In the genomic region with DNA sequence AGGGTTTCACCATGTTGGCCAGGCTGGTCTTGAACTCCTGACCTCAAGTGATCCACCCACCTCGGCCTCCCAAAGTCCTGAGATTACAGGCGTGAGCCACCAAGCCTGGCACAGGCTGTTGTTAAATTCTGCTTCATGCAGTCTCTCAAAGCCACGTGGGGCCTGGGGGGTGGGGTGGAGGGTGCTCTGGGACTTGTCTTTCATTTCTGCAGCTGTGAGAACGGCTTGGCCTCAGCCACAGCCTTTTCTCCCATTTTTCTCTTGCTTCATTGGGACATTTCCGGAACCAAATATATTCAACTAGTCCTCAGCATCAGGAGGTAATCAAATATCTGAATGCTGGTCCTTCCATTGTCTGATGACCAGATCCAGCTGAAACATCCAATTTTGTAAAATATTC, we compare ENCODE assay signal across 24 cellular contexts. TPM values are rescaled to one million over a fixed set of nuclear protein-coding genes. Genes with fewer than 3 reads are reported as not detected.
DNase-seq lines count a peak whose midpoint lies in the region; ATAC-seq and TF ChIP-seq lines count a peak whose summit lies in the region.
"Had no signal": no experiment of that assay in that cellular context is flagged by ENCODE, and none has a peak within 500 bp of the region (broad histone marks: within the 10 kb centered on the region; RNA-seq: fewer than 3 reads in every experiment).

No MANE protein-coding gene starts in this region.

- H3K4me1 ChIP-seq in ascending aorta, result peaks cover 14 to 52% of the 10 kb centered on the region in 2 donors
- peaks cover 0 to 25% (median 15%) of the 10 kb centered on the region in 9 donors for H3K4me1 ChIP-seq in heart right ventricle
- peaks cover 43% of the 10 kb centered on the region for H3K4me1 ChIP-seq in stomach smooth muscle (ENCODE audit: control insufficient read depth, insufficient read depth, low read length)

- H3K36me3 ChIP-seq in ascending aorta (no peaks in the 10 kb centered on the region), heart right ventricle (no peaks in the 10 kb centered on the region), stomach smooth muscle (ENCODE audit: control insufficient read depth in 2 of 2, insufficient read depth in 2 of 2, low read length in 2 of 2) (no peaks in the 10 kb centered on the region)
- H3K36me3 ChIP-seq: neutrophil, suprapubic skin had no signal

- ATAC-seq in heart right ventricle, result peak in 6 of 8 donors; percentile 40 to 57 (median 50)
- ATAC-seq: HepG2; stimulated activated memory B cell treated with anti-CD40 and anti-IgM and Interleukin-4, amounts not matched to agents 10 μg/mL and 1 μg/mL and 100 μg/mL, for 72 hours had no signal

- H3K4me1 Mint-ChIP-seq in activated CD4-positive, alpha-beta memory T cell treated with anti-CD3 and anti-CD28 coated beads for 36 hours (ENCODE audit: low read depth), result peaks cover 6% of the 10 kb centered on the region
- H3K4me1 Mint-ChIP-seq: CD4-positive, alpha-beta memory T cell; memory B cell; stimulated activated memory B cell treated with anti-CD40 and anti-IgM and Interleukin-4, amounts not matched to agents 10 μg/mL and 1 μg/mL and 100 μg/mL, for 72 hours had no signal

- WGBS in heart right ventricle, 2 donors, result 45 to 48% methylated on average over 5 of the region's 5 CpGs

- no peak overlapping the region for H3K9ac ChIP-seq in stomach smooth muscle (ENCODE audit: low read length in 2 of 2)

- no peaks in the 10 kb centered on the region for H3K27me3 ChIP-seq in ascending aorta
- H3K27me3 ChIP-seq in heart right ventricle, result no peaks in the 10 kb centered on the region
- no peaks in the 10 kb centered on the region for H3K27me3 ChIP-seq in stomach smooth muscle (ENCODE audit: control insufficient read depth in 1 of 2, insufficient read depth in 2 of 2, low read length in 2 of 2)
- H3K27me3 ChIP-seq: neutrophil, suprapubic skin had no signal

- H3K4me3 Mint-ChIP-seq in activated CD4-positive, alpha-beta memory T cell treated with anti-CD3 and anti-CD28 coated beads for 36 hours, result no peak overlapping the region
- H3K4me3 Mint-ChIP-seq: activated CD4-positive, alpha-beta memory T cell treated with anti-CD3 and anti-CD28 coated beads, Interleukin-2, amount 10 ng/mL, durations not matched to agents 7 days and 5 days; CD4-positive, alpha-beta memory T cell; endodermal cell; memory B cell; stimulated activated memory B cell treated with anti-CD40 and anti-IgM and Interleukin-4, amounts not matched to agents 10 μg/mL and 1 μg/mL and 100 μg/mL, for 72 hours had no signal

- no peaks in the 10 kb centered on the region for H3K9me3 Mint-ChIP-seq in activated CD4-positive, alpha-beta memory T cell treated with anti-CD3 and anti-CD28 coated beads for 36 hours
- H3K9me3 Mint-ChIP-seq: activated CD4-positive, alpha-beta memory T cell treated with anti-CD3 and anti-CD28 coated beads, Interleukin-2, amount 10 ng/mL, durations not matched to agents 7 days and 5 days; CD4-positive, alpha-beta memory T cell; endodermal cell; memory B cell; stimulated activated memory B cell treated with anti-CD40 and anti-IgM and Interleukin-4, amounts not matched to agents 10 μg/mL and 1 μg/mL and 100 μg/mL, for 72 hours had no signal

- DNase-seq in EH (ENCODE audit: low read depth) (peak; percentile 51), ascending aorta (ENCODE audit: low spot score in 2 of 2) (no peak), heart right ventricle (no peak), NK-92 (lab: John Stamatoyannopoulos, UW; ENCODE audit: unreplicated experiment) (no peak), 8988T (no peak)
- DNase-seq in activated CD4-positive, alpha-beta memory T cell treated with anti-CD3 and anti-CD28 coated beads for 36 hours, result no peak
- DNase-seq: activated CD4-positive, alpha-beta memory T cell treated with anti-CD3 and anti-CD28 coated beads, Interleukin-2, amount 10 ng/mL, durations not matched to agents 7 days and 5 days; activated gamma-delta T cell; CD4-positive, alpha-beta memory T cell; cortex of kidney; DMS 273 treated with DMSO at 0.1 percent for 48 hours; endodermal cell; glutamatergic neuron; NCI-H187 treated with DMSO at 0.1 percent for 48 hours; NCI-H774; SW 1271 had no signal

- no peaks in the 10 kb centered on the region for H3K27me3 Mint-ChIP-seq in activated CD4-positive, alpha-beta memory T cell treated with anti-CD3 and anti-CD28 coated beads for 36 hours

- CTCF ChIA-PET in activated CD4-positive, alpha-beta memory T cell treated with anti-CD3 and anti-CD28 coated beads for 36 hours (lab: Charles Lee), result interaction anchor here (1.9 to 2.2 kb wide), 2 partner anchors 11 to 412 kb away, joined by 5 to 9 read pairs; no protein-coding TSS in a partner anchor

- TF ChIP-seq CTCF in ascending aorta (IDR thresholded peaks at IDR 0.05), result no peak
- TF ChIP-seq CTCF in heart right ventricle (IDR thresholded peaks at IDR 0.05), result no peak

- H3K27ac ChIP-seq in ascending aorta, result peak overlapping the region; percentile 78 to 80
- peak overlapping the region in 3 of 10 donors; percentile 13 to 26 (median 15) for H3K27ac ChIP-seq in heart right ventricle
- H3K27ac ChIP-seq in stomach smooth muscle (ENCODE audit: low read length), result peak overlapping the region; percentile 71
- H3K27ac ChIP-seq: HL-60, neutrophil, suprapubic skin had no signal

- POLR2A ChIA-PET in activated CD4-positive, alpha-beta memory T cell treated with anti-CD3 and anti-CD28 coated beads for 36 hours (lab: Charles Lee), result no interaction called here

- H3K9me3 ChIP-seq in ascending aorta (no peaks in the 10 kb centered on the region), heart right ventricle (no peaks in the 10 kb centered on the region), stomach smooth muscle (ENCODE audit: control insufficient read depth in 2 of 2, low read length in 2 of 2) (no peaks in the 10 kb centered on the region)
- H3K9me3 ChIP-seq: neutrophil, suprapubic skin had no signal

- no peaks in the 10 kb centered on the region for H3K36me3 Mint-ChIP-seq in activated CD4-positive, alpha-beta memory T cell treated with anti-CD3 and anti-CD28 coated beads for 36 hours
- H3K36me3 Mint-ChIP-seq: CD4-positive, alpha-beta memory T cell; memory B cell; stimulated activated memory B cell treated with anti-CD40 and anti-IgM and Interleukin-4, amounts not matched to agents 10 μg/mL and 1 μg/mL and 100 μg/mL, for 72 hours had no signal

- H3K27ac Mint-ChIP-seq in activated CD4-positive, alpha-beta memory T cell treated with anti-CD3 and anti-CD28 coated beads for 36 hours, result no peak overlapping the region
- H3K27ac Mint-ChIP-seq: activated CD4-positive, alpha-beta memory T cell treated with anti-CD3 and anti-CD28 coated beads, Interleukin-2, amount 10 ng/mL, durations not matched to agents 7 days and 5 days; endodermal cell; memory B cell; stimulated activated memory B cell treated with anti-CD40 and anti-IgM and Interleukin-4, amounts not matched to agents 10 μg/mL and 1 μg/mL and 100 μg/mL, for 72 hours had no signal

- H3K4me3 ChIP-seq in ascending aorta (no peak overlapping the region), heart right ventricle (no peak overlapping the region), stomach smooth muscle (ENCODE audit: low read length in 2 of 2) (no peak overlapping the region)
- H3K4me3 ChIP-seq: suprapubic skin had no signal

- intact Hi-C loops in ascending aorta (cut with DNase I) (loop anchor here (10.0 kb wide), 1 partner anchor 401 kb away; no protein-coding TSS in a partner anchor), heart right ventricle (cut with DNase I) (loop anchor here in 1 of 10 donors (10.0 kb wide), 1 partner anchor 391 kb away; no protein-coding TSS in a partner anchor)
- intact Hi-C loops in activated CD4-positive, alpha-beta memory T cell treated with anti-CD3 and anti-CD28 coated beads for 36 hours (cut with micrococcal nuclease), result no loop called here

RNA-seq across cellular contexts. Expression of gene KCNE2, which starts 27.6 kb away (rescaled TPM):
- not detected for total RNA-seq in ascending aorta
- not detected for total RNA-seq in heart right ventricle
- under 1 TPM; 0.04 to 0.73 TPM for polyA plus RNA-seq in heart right ventricle
- not detected for total RNA-seq in activated CD4-positive, alpha-beta memory T cell treated with anti-CD3 and anti-CD28 coated beads for 36 hours
- total RNA-seq: activated CD4-positive, alpha-beta memory T cell treated with anti-CD3 and anti-CD28 coated beads, Interleukin-2, amount 10 ng/mL, durations not matched to agents 7 days and 5 days; CD4-positive, alpha-beta memory T cell; HepG2; pulmonary artery endothelial cell; suprapubic skin had no signal
- polyA plus RNA-seq: HepG2 had no signal

RNA-seq across cellular contexts. Expression of gene SMIM11, which starts 39.1 kb away (rescaled TPM):
- not detected for total RNA-seq in ascending aorta
- total RNA-seq in heart right ventricle, result 10 to 100 TPM in 2 of 10 donors, 1 to 10 TPM in 8; 1.9 to 21.4 (median 7.2) TPM
- polyA plus RNA-seq in heart right ventricle, result 1 to 10 TPM in 1 of 2 donors, under 1 TPM in 1; 0.80 to 4.3 TPM
- 10 to 100 TPM; 14.5 to 15.6 TPM for total RNA-seq in activated CD4-positive, alpha-beta memory T cell treated with anti-CD3 and anti-CD28 coated beads for 36 hours
